In genomic region chr1:23597635-23598388, GRCh38 we compare ENCODE assay signal across 11 cellular contexts. TPM values are rescaled to one million over a fixed set of nuclear protein-coding genes. Genes with fewer than 3 reads are reported as not detected.
DNase-seq lines count a peak whose midpoint lies in the region; ATAC-seq and TF ChIP-seq lines count a peak whose summit lies in the region.
"Had no signal": no experiment of that assay in that cellular context is flagged by ENCODE, and none has a peak within 500 bp of the region (broad histone marks: within the 10 kb centered on the region; RNA-seq: fewer than 3 reads in every experiment).

No MANE protein-coding gene starts in this region.

- H3K36me3 Mint-ChIP-seq in IgD-negative memory B cell (no peaks in the 10 kb centered on the region), nephron progenitor cell (ENCODE audit: low read depth) (no peaks in the 10 kb centered on the region)
- H3K36me3 Mint-ChIP-seq in activated T-helper 1 cell treated with anti-CD3 and anti-CD28 coated beads, Interleukin-12 subunit alpha, Interleukin-12 subunit beta, Interleukin-2, Interleukin-4 antibody, amounts not matched to agents 30 ng/mL and 10 ng/mL and 1 ng/mL, durations not matched to agents 14 hours and 24 hours and 36 hours (ENCODE audit: low read depth) = peaks cover 2% of the 10 kb centered on the region

- TF ChIP-seq CTCF in nephron progenitor cell (IDR thresholded peaks at IDR 0.05) = no peak

- H3K27ac Mint-ChIP-seq in IgD-negative memory B cell (peak overlapping the region; percentile 15 to 83 (median 54)), nephron progenitor cell (peak overlapping the region; percentile 91)
- peak overlapping the region; percentile 6 for H3K27ac Mint-ChIP-seq in activated T-helper 1 cell treated with anti-CD3 and anti-CD28 coated beads, Interleukin-12 subunit alpha, Interleukin-12 subunit beta, Interleukin-2, Interleukin-4 antibody, amounts not matched to agents 30 ng/mL and 10 ng/mL and 1 ng/mL, durations not matched to agents 14 hours and 24 hours and 36 hours

- H3K9me3 Mint-ChIP-seq in IgD-negative memory B cell = peaks cover 0 to 1% (median 0%) of the 10 kb centered on the region in 3 donors
- H3K9me3 Mint-ChIP-seq in activated T-helper 1 cell treated with anti-CD3 and anti-CD28 coated beads, Interleukin-12 subunit alpha, Interleukin-12 subunit beta, Interleukin-2, Interleukin-4 antibody, amounts not matched to agents 30 ng/mL and 10 ng/mL and 1 ng/mL, durations not matched to agents 14 hours and 24 hours and 36 hours = no peaks in the 10 kb centered on the region
- H3K9me3 Mint-ChIP-seq in nephron progenitor cell = no peaks in the 10 kb centered on the region

- peak overlapping the region in 2 of 4 donors; percentile 19 to 70 for H3K4me3 Mint-ChIP-seq in IgD-negative memory B cell
- H3K4me3 Mint-ChIP-seq in activated T-helper 1 cell treated with anti-CD3 and anti-CD28 coated beads, Interleukin-12 subunit alpha, Interleukin-12 subunit beta, Interleukin-2, Interleukin-4 antibody, amounts not matched to agents 30 ng/mL and 10 ng/mL and 1 ng/mL, durations not matched to agents 14 hours and 24 hours and 36 hours = no peak overlapping the region
- H3K4me3 Mint-ChIP-seq in nephron progenitor cell = peak overlapping the region; percentile 4

- H3K4me1 Mint-ChIP-seq in IgD-negative memory B cell (peaks cover 68 to 77% (median 74%) of the 10 kb centered on the region in 3 donors), nephron progenitor cell (peaks cover 88% of the 10 kb centered on the region)
- H3K4me1 Mint-ChIP-seq in activated T-helper 1 cell treated with anti-CD3 and anti-CD28 coated beads, Interleukin-12 subunit alpha, Interleukin-12 subunit beta, Interleukin-2, Interleukin-4 antibody, amounts not matched to agents 30 ng/mL and 10 ng/mL and 1 ng/mL, durations not matched to agents 14 hours and 24 hours and 36 hours (ENCODE audit: low read depth) = peaks cover 51% of the 10 kb centered on the region

- DNase-seq in NCI-H446 treated with DMSO at 0.1 percent for 48 hours (lab: John Stamatoyannopoulos, UW) (peak; percentile 33), NCI-H446 (lab: John Stamatoyannopoulos, UW) (no peak), nephron progenitor cell (no peak)
- DNase-seq in activated T-helper 1 cell treated with anti-CD3 and anti-CD28 coated beads, Interleukin-12 subunit alpha, Interleukin-12 subunit beta, Interleukin-2, Interleukin-4 antibody, amounts not matched to agents 30 ng/mL and 10 ng/mL and 1 ng/mL, durations not matched to agents 14 hours and 24 hours and 36 hours (ENCODE audit: low spot score) = no peak
- DNase-seq in stimulated activated CD4-positive, alpha-beta T cell treated with anti-CD3 and anti-CD28 coated beads, Interleukin-1b, Interleukin-23, amount 100 ng/mL, for 48 hours = no peak
- DNase-seq: activated CD8-positive, alpha-beta memory T cell treated with anti-CD3 and anti-CD28 coated beads for 24 hours; mammary epithelial cell; stimulated activated naive CD4-positive, alpha-beta T cell treated with Interleukin-2 at 50 U/mL for 16 hours had no signal

- no peak for ATAC-seq in HG03159 (IDR thresholded peaks at IDR 0.05; ENCODE audit: unreplicated experiment)
- no peak for ATAC-seq in GM18867 (IDR thresholded peaks at IDR 0.05; ENCODE audit: unreplicated experiment)

- peaks cover 4% of the 10 kb centered on the region for H3K27me3 Mint-ChIP-seq in IgD-negative memory B cell
- peaks cover 2% of the 10 kb centered on the region for H3K27me3 Mint-ChIP-seq in activated T-helper 1 cell treated with anti-CD3 and anti-CD28 coated beads, Interleukin-12 subunit alpha, Interleukin-12 subunit beta, Interleukin-2, Interleukin-4 antibody, amounts not matched to agents 30 ng/mL and 10 ng/mL and 1 ng/mL, durations not matched to agents 14 hours and 24 hours and 36 hours (ENCODE audit: insufficient read depth)
- no peaks in the 10 kb centered on the region for H3K27me3 Mint-ChIP-seq in nephron progenitor cell (ENCODE audit: low read depth, poor library complexity)

- intact Hi-C loops in activated T-helper 1 cell treated with anti-CD3 and anti-CD28 coated beads, Interleukin-12 subunit alpha, Interleukin-12 subunit beta, Interleukin-2, Interleukin-4 antibody, amounts not matched to agents 30 ng/mL and 10 ng/mL and 1 ng/mL, durations not matched to agents 14 hours and 24 hours and 36 hours (cut with micrococcal nuclease) = no loop called here

RNA-seq across cellular contexts. Expression of gene ID3, which starts 38.5 kb away (rescaled TPM):
- 74.0 TPM for polyA plus RNA-seq in IgD-negative memory B cell
- total RNA-seq in activated T-helper 1 cell treated with anti-CD3 and anti-CD28 coated beads, Interleukin-12 subunit alpha, Interleukin-12 subunit beta, Interleukin-2, Interleukin-4 antibody, amounts not matched to agents 30 ng/mL and 10 ng/mL and 1 ng/mL, durations not matched to agents 14 hours and 24 hours and 36 hours = 20.8 and 22.9 TPM in 2 replicates

Comparison
In these comparisons a context has a peak if more than half of its experiments do, and no peak if none do; other contexts are left out.
1. H3K27ac Mint-ChIP-seq: peak in every context shown above with its lines; median percentile 91 in nephron progenitor cell; 54 in IgD-negative memory B cell; 6 in activated T-helper 1 cell treated with anti-CD3 and anti-CD28 coated beads, Interleukin-12 subunit alpha, Interleukin-12 subunit beta, Interleukin-2, Interleukin-4 antibody, amounts not matched to agents 30 ng/mL and 10 ng/mL and 1 ng/mL, durations not matched to agents 14 hours and 24 hours and 36 hours.